Comparison of ENCODE assay signal across 1 cellular context in genomic region chr15:67092726-67093125, GRCh38.
TF ChIP-seq lines count a peak whose summit lies in the region.

No MANE protein-coding gene starts in this region.

TF ChIP-seq in HepG2, 621 proteins besides CTCF, POLR2A, EP300 and RAD21 (continued from another document):
- TF ChIP-seq ZNF710 (CRISPR knock-in tag; IDR thresholded peaks at IDR 0.05; ENCODE audit: borderline replicate concordance): no peak
- TF ChIP-seq FOXK2 (IDR thresholded peaks at IDR 0.05): no peak
- TF ChIP-seq HOXA9 (CRISPR knock-in tag; IDR thresholded peaks at IDR 0.05; ENCODE audit: borderline replicate concordance): no peak
- no peak for TF ChIP-seq SMAD9 (CRISPR knock-in tag; IDR thresholded peaks at IDR 0.05)
- no peak for TF ChIP-seq ZFP91 (CRISPR knock-in tag; IDR thresholded peaks at IDR 0.05; ENCODE audit: borderline replicate concordance)
- TF ChIP-seq PCBP2 (optimal IDR thresholded peaks at IDR 0.05; ENCODE audit: low read depth, low read length, poor library complexity, severe bottlenecking): no peak
- no peak for TF ChIP-seq MZF1 (CRISPR knock-in tag; IDR thresholded peaks at IDR 0.05; ENCODE audit: borderline replicate concordance)
- no peak for TF ChIP-seq ZNF407 (CRISPR knock-in tag; IDR thresholded peaks at IDR 0.05; ENCODE audit: not compliant biosample characterization)
- TF ChIP-seq NR2F2 (IDR thresholded peaks at IDR 0.05; ENCODE audit: borderline replicate concordance, low read depth): no peak
- no peak for TF ChIP-seq CEBPB (IDR thresholded peaks at IDR 0.05; ENCODE audit: borderline replicate concordance, low read depth, low read length)
- no peak for TF ChIP-seq TEAD3 (CRISPR knock-in tag; optimal IDR thresholded peaks at IDR 0.05; ENCODE audit: borderline replicate concordance)
- TF ChIP-seq CBX1 (IDR thresholded peaks at IDR 0.05; ENCODE audit: low read depth): no peak
- TF ChIP-seq MAX (IDR thresholded peaks at IDR 0.05): no peak
- TF ChIP-seq GZF1 (CRISPR knock-in tag; IDR thresholded peaks at IDR 0.05): no peak
TF ChIP-seq in HepG2: peak in this region for 0.
